Comparison of ENCODE assay signal across 1 cellular context in genomic region chr20:9348316-9348715, GRCh38.
TF ChIP-seq lines count a peak whose summit lies in the region.

No MANE protein-coding gene starts in this region.

TF ChIP-seq in HepG2, 621 proteins besides CTCF, POLR2A, EP300 and RAD21 (continued from another document):
- no peak for TF ChIP-seq KIAA2018 (CRISPR knock-in tag; IDR thresholded peaks at IDR 0.05; ENCODE audit: borderline replicate concordance)
- TF ChIP-seq ZFX (CRISPR knock-in tag; IDR thresholded peaks at IDR 0.05; ENCODE audit: low read depth) = no peak
- no peak for TF ChIP-seq SCMH1 (CRISPR knock-in tag; IDR thresholded peaks at IDR 0.05; ENCODE audit: borderline replicate concordance)
- no peak for TF ChIP-seq HNF1B (CRISPR knock-in tag; IDR thresholded peaks at IDR 0.05)
- TF ChIP-seq GMEB1 (CRISPR knock-in tag; IDR thresholded peaks at IDR 0.05; ENCODE audit: borderline replicate concordance) = no peak
- TF ChIP-seq ZNF577 (CRISPR knock-in tag; IDR thresholded peaks at IDR 0.05; ENCODE audit: borderline replicate concordance, low read depth) = no peak
- no peak for TF ChIP-seq ZNF766 (CRISPR knock-in tag; IDR thresholded peaks at IDR 0.05; ENCODE audit: borderline replicate concordance)
- TF ChIP-seq DBP (CRISPR knock-in tag; IDR thresholded peaks at IDR 0.05; ENCODE audit: not compliant biosample characterization) = no peak
- TF ChIP-seq FOXP4 (CRISPR knock-in tag; IDR thresholded peaks at IDR 0.05) = no peak
